Comparison of ENCODE assay signal across 9 cellular contexts in genomic region chr13:21435710-21436151, GRCh38. TPM values are rescaled to one million over a fixed set of nuclear protein-coding genes. Genes with fewer than 3 reads are reported as not detected.
DNase-seq lines count a peak whose midpoint lies in the region; ATAC-seq, FAIRE-seq and TF ChIP-seq lines count a peak whose summit lies in the region.
"Had no signal": no experiment of that assay in that cellular context is flagged by ENCODE, and none has a peak within 500 bp of the region (broad histone marks: within the 10 kb centered on the region; RNA-seq: fewer than 3 reads in every experiment).

No MANE protein-coding gene starts in this region.

- peaks cover 44% of the 10 kb centered on the region for H3K36me3 Mint-ChIP-seq in T-helper 1 cell treated with Interleukin-12 subunit alpha and Interleukin-12 subunit beta and Interleukin-4 antibody, amounts not matched to agents 30 μg/mL and 1 μg/mL, for 36 hours (ENCODE audit: low read depth)

- peak overlapping the region; percentile 67 for H3K4me3 Mint-ChIP-seq in T-helper 1 cell treated with Interleukin-12 subunit alpha and Interleukin-12 subunit beta and Interleukin-4 antibody, amounts not matched to agents 30 μg/mL and 1 μg/mL, for 36 hours

- CTCF ChIA-PET in A549 (lab: Yijun Ruan, JAX) = no interaction called here

- in situ Hi-C loops in brain microvascular endothelial cell (cut with HindIII; ENCODE audit: low pct_ligation_motif_present, low sequenced_read_pairs) = no loop called here

- H3K27me3 ChIP-seq in brain microvascular endothelial cell (replicated peaks) = no peaks in the 10 kb centered on the region

- H3K36me3 ChIP-seq in brain microvascular endothelial cell (replicated peaks) = no peaks in the 10 kb centered on the region

- peak overlapping the region; percentile 85 for H3K27ac Mint-ChIP-seq in T-helper 1 cell treated with Interleukin-12 subunit alpha and Interleukin-12 subunit beta and Interleukin-4 antibody, amounts not matched to agents 30 μg/mL and 1 μg/mL, for 36 hours

- TF ChIP-seq EP300 in A549 (IDR thresholded peaks at IDR 0.05) = no peak

- H3K27me3 Mint-ChIP-seq in T-helper 1 cell treated with Interleukin-12 subunit alpha and Interleukin-12 subunit beta and Interleukin-4 antibody, amounts not matched to agents 30 μg/mL and 1 μg/mL, for 36 hours (ENCODE audit: low read depth) = no peaks in the 10 kb centered on the region

- H3K4me1 ChIP-seq in A549 = peaks cover 12% of the 10 kb centered on the region; the same call in 1 of the 3 replicates

- 51% methylated on average over 2 of the region's 2 CpGs for WGBS in A549 (ENCODE audit: missing lambda C conversion rate)

- no peaks in the 10 kb centered on the region for H3K9me3 ChIP-seq in A549

- intact Hi-C loops in left colon (cut with DNase I, micrococcal nuclease) = no loop called here

- POLR2A ChIA-PET in A549 (lab: Yijun Ruan, JAX) = interaction anchor here (1.1 kb wide), 1 partner anchor 23 kb away, joined by 8 read pairs; the partner anchor contains the start of gene ZDHHC20

- H3K27ac ChIP-seq in A549 (peak overlapping the region in 1 of 2 experiments; percentile 11; a peak in 2 of 6 replicates), brain microvascular endothelial cell (peak overlapping the region; percentile 26)

- no peak for FAIRE-seq in A549 (lab: Jason Lieb, UNC)
- FAIRE-seq: G401.6 had no signal

- no peak for TF ChIP-seq POLR2A in A549 (IDR thresholded peaks at IDR 0.05; ENCODE audit: low read length)

- peak overlapping the region; percentile 46 for H3K4me2 ChIP-seq in A549

- peaks cover 36% of the 10 kb centered on the region for H3K4me1 Mint-ChIP-seq in T-helper 1 cell treated with Interleukin-12 subunit alpha and Interleukin-12 subunit beta and Interleukin-4 antibody, amounts not matched to agents 30 μg/mL and 1 μg/mL, for 36 hours (ENCODE audit: low read depth)

- DNase-seq in A549 (ENCODE audit: low read depth in 1 of 2, low spot score in 1 of 2) (peak; percentile 22 to 58), brain microvascular endothelial cell (peak; percentile 84), left colon (peak; percentile 39 to 63), NCI-H146 (lab: John Stamatoyannopoulos, UW) (no peak)
- peak; percentile 23 to 26 for DNase-seq in stimulated activated CD8-positive, alpha-beta memory T cell treated with anti-CD3 and anti-CD28 coated beads, Interleukin-7, amount 100 ng/mL, for 48 hours (ENCODE audit: extremely low read depth in 1 of 2, low read depth in 1 of 2)

- H3K4me3 ChIP-seq in A549 = no peak overlapping the region
- H3K4me3 ChIP-seq in brain microvascular endothelial cell (ENCODE audit: low read depth, low read length) = peak overlapping the region; percentile 6

- peaks cover 25% of the 10 kb centered on the region for H3K9me3 Mint-ChIP-seq in T-helper 1 cell treated with Interleukin-12 subunit alpha and Interleukin-12 subunit beta and Interleukin-4 antibody, amounts not matched to agents 30 μg/mL and 1 μg/mL, for 36 hours

- peak; percentile 51 to 85; a peak in 3 of 6 replicates for ATAC-seq in A549
- peak; percentile 96 for ATAC-seq in GM19025 (IDR thresholded peaks at IDR 0.05; ENCODE audit: low read depth, unreplicated experiment)
- peak; percentile 93 for ATAC-seq in HG03159 (IDR thresholded peaks at IDR 0.05; ENCODE audit: unreplicated experiment)
- peak; percentile 100 for ATAC-seq in left colon

- no peak for TF ChIP-seq RAD21 in A549 (conservative IDR thresholded peaks at IDR 0.05 in 1 of 2, IDR thresholded peaks at IDR 0.05 in 1 of 2)

- no peak for TF ChIP-seq CTCF in A549 (IDR thresholded peaks at IDR 0.05)
- TF ChIP-seq CTCF in brain microvascular endothelial cell (IDR thresholded peaks at IDR 0.05; ENCODE audit: low read depth, low read length, missing control alignments) = no peak

TF ChIP-seq in A549, 52 proteins besides CTCF, POLR2A, EP300 and RAD21:
- no peak for TF ChIP-seq MAFK (IDR thresholded peaks at IDR 0.05; ENCODE audit: partially characterized antibody)
- TF ChIP-seq RCOR1 (IDR thresholded peaks at IDR 0.05; ENCODE audit: low read depth, low read length) = no peak
- TF ChIP-seq FOSB (CRISPR knock-in tag; IDR thresholded peaks at IDR 0.05) = no peak
- TF ChIP-seq FOSL2 (IDR thresholded peaks at IDR 0.05) = no peak
- peak; percentile 37; the same call in 1 of the 2 replicates for TF ChIP-seq FOSL2 (CRISPR knock-in tag; IDR thresholded peaks at IDR 0.05)

RNA-seq across cellular contexts. Expression of gene ZDHHC20, which starts 23.4 kb away (rescaled TPM):
- polyA plus RNA-seq in A549 (2011; rRNA removed) (40.9 and 57.0 TPM in 2 replicates), A549 (2017; fragmentation: RNase III; extraction: RNeasy Plus Mini Kit Qiagen cat#74134 plus additional on column Dnase treatment) (22.3 to 26.9 TPM (median 25.1 TPM) in 3 replicates)
- polyA plus RNA-seq in A549 (2012; cell fraction: cytosol; rRNA removed) = 5.6 and 6.7 TPM in 2 replicates
- 3.1 and 5.6 TPM in 2 replicates for polyA plus RNA-seq in A549 (2012; cell fraction: nucleus; rRNA removed)
- 16.2 and 20.2 TPM in 2 replicates for polyA minus RNA-seq in A549 (2011; rRNA and poly(A)+ RNA removed)
- 10 to 100 TPM; 76.3 to 76.9 TPM for total RNA-seq in left colon
